In the genomic region with DNA sequence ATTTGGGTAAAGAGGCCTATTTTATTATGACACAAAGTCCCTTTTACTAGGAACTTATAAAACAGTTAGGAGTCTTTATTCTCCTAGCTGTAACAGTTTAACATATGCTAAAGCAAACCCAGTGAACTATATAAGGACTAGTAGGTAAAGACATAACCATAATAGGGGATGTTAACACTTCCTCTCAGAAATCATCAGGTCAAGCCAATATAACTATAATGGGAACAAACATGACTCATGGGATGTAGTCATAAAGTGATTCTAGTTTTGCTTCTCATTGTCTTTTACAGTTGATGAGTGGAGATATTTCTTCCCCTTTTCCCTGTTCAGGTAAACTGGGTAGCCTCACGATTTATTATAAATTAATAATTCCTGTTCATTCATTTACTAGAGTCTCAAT, we compare ENCODE assay signal across 11 cellular contexts. TPM values are rescaled to one million over a fixed set of nuclear protein-coding genes. Genes with fewer than 3 reads are reported as not detected.
A peak's percentile ranks its signal among the peaks of the same experiment; 100 is the strongest.
DNase-seq lines count a peak whose midpoint lies in the region; ATAC-seq and TF ChIP-seq lines count a peak whose summit lies in the region.
"Had no signal": no experiment of that assay in that cellular context is flagged by ENCODE, and none has a peak within 500 bp of the region (broad histone marks: within the 10 kb centered on the region; RNA-seq: fewer than 3 reads in every experiment).

No MANE protein-coding gene starts in this region.

- H3K4me1 Mint-ChIP-seq in MCF 10A (ENCODE audit: insufficient read depth, unreplicated experiment) (peaks cover 40% of the 10 kb centered on the region), WTC11 (peaks cover 31% of the 10 kb centered on the region)

- no peak overlapping the region for H3K4me3 ChIP-seq in breast epithelium

- TF ChIP-seq CTCF in MCF 10A (IDR thresholded peaks at IDR 0.05; ENCODE audit: unreplicated experiment) (no peak), breast epithelium (IDR thresholded peaks at IDR 0.05) (no peak), WTC11 (IDR thresholded peaks at IDR 0.05) (no peak)

- POLR2A ChIA-PET in MCF 10A (lab: Yijun Ruan, JAX) (interaction anchor here (1.2 kb wide), 1 partner anchor 10 kb away, joined by 4 read pairs; the partner anchor contains the start of gene PTCHD4), WTC11 (lab: Charles Lee) (no interaction called here)

- H3K36me3 ChIP-seq in breast epithelium: no peaks in the 10 kb centered on the region

- intact Hi-C loops in MCF 10A (cut with micrococcal nuclease) (loop anchor here (5.0 kb wide), 1 partner anchor 781 kb away; no protein-coding TSS in a partner anchor), breast epithelium (cut with DNase I; ENCODE audit: low total_unique reads) (no loop called here)

- peak overlapping the region; percentile 61 for H3K27ac Mint-ChIP-seq in MCF 10A (ENCODE audit: low read depth, unreplicated experiment)
- H3K27ac Mint-ChIP-seq in WTC11: no peak overlapping the region

- ATAC-seq in HG02981 (IDR thresholded peaks at IDR 0.05; ENCODE audit: unreplicated experiment): peak; percentile 79
- ATAC-seq in WTC11: no peak

- H3K27me3 Mint-ChIP-seq in MCF 10A (ENCODE audit: insufficient read depth, unreplicated experiment) (no peaks in the 10 kb centered on the region), WTC11 (ENCODE audit: low read depth) (0 out of 2 replicates have a peak, but pooled peaks cover 3% of the 10 kb centered on the region)

- H3K9me3 Mint-ChIP-seq in MCF 10A (ENCODE audit: unreplicated experiment) (peaks cover 22% of the 10 kb centered on the region), WTC11 (peaks cover 43% of the 10 kb centered on the region)

- no TSS peak for BruUV-seq in MCF 10A (replicated peaks; lab: Mats Ljungman, UMichigan)

- CTCF ChIA-PET in MCF 10A (lab: Yijun Ruan, JAX): interaction anchor here (0.6 to 1.1 kb wide), 3 partner anchors 43 to 1309 kb away, joined by 3 to 5 read pairs (median 4); no protein-coding TSS in a partner anchor
- CTCF ChIA-PET in WTC11 (lab: Charles Lee): no interaction called here

- DNase-seq in MCF 10A (ENCODE audit: unreplicated experiment) (peak; percentile 61), breast epithelium (ENCODE audit: low spot score in 2 of 2) (no peak), RPMI7951 (ENCODE audit: low read depth) (peak; percentile 39), WTC11 (ENCODE audit: low spot score) (no peak), substantia nigra (lab: John Stamatoyannopoulos, UW) (no peak), KG1 (lab: John Stamatoyannopoulos, UW) (no peak), DMS153 treated with DMSO at 0.1 percent for 48 hours (lab: John Stamatoyannopoulos, UW; ENCODE audit: unreplicated experiment) (no peak)
- DNase-seq: effector CD8-positive, alpha-beta T cell; retina; T1000 had no signal

- H3K36me3 Mint-ChIP-seq in MCF 10A (ENCODE audit: insufficient read depth, unreplicated experiment) (peaks cover 33% of the 10 kb centered on the region), WTC11 (peaks cover 72% of the 10 kb centered on the region)

- no peaks in the 10 kb centered on the region for H3K9me3 ChIP-seq in breast epithelium

- no peak overlapping the region for H3K4me3 Mint-ChIP-seq in MCF 10A (ENCODE audit: unreplicated experiment)
- H3K4me3 Mint-ChIP-seq in WTC11: no peak overlapping the region

- H3K27ac ChIP-seq in breast epithelium: no peak overlapping the region
- H3K27ac ChIP-seq in substantia nigra (ENCODE audit: low read depth, low read length, poor library complexity, severe bottlenecking): no peak overlapping the region

- H3K4me1 ChIP-seq in breast epithelium: no peaks in the 10 kb centered on the region

- TF ChIP-seq POLR2A in breast epithelium (IDR thresholded peaks at IDR 0.05): no peak

- H3K27me3 ChIP-seq in breast epithelium: no peaks in the 10 kb centered on the region

TF ChIP-seq in WTC11, 78 proteins besides CTCF, POLR2A, EP300 and RAD21:
- TF ChIP-seq CREM (CRISPR knock-in tag; IDR thresholded peaks at IDR 0.05) (no peak), HMGXB4 (CRISPR knock-in tag; IDR thresholded peaks at IDR 0.05) (no peak), ZBTB21 (CRISPR knock-in tag; IDR thresholded peaks at IDR 0.05; ENCODE audit: borderline replicate concordance) (no peak), TEAD4 (CRISPR knock-in tag; IDR thresholded peaks at IDR 0.05) (no peak), CREB1 (CRISPR knock-in tag; IDR thresholded peaks at IDR 0.05) (no peak), OVOL2 (CRISPR knock-in tag; IDR thresholded peaks at IDR 0.05; ENCODE audit: borderline replicate concordance) (no peak), RELA (CRISPR knock-in tag; IDR thresholded peaks at IDR 0.05; ENCODE audit: borderline replicate concordance) (no peak)
- TF ChIP-seq, protein P1, sequence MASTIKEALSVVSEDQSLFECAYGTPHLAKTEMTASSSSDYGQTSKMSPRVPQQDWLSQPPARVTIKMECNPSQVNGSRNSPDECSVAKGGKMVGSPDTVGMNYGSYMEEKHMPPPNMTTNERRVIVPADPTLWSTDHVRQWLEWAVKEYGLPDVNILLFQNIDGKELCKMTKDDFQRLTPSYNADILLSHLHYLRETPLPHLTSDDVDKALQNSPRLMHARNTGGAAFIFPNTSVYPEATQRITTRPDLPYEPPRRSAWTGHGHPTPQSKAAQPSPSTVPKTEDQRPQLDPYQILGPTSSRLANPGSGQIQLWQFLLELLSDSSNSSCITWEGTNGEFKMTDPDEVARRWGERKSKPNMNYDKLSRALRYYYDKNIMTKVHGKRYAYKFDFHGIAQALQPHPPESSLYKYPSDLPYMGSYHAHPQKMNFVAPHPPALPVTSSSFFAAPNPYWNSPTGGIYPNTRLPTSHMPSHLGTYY (CRISPR knock-in tag; IDR thresholded peaks at IDR 0.05): no peak
- TF ChIP-seq, protein P2, sequence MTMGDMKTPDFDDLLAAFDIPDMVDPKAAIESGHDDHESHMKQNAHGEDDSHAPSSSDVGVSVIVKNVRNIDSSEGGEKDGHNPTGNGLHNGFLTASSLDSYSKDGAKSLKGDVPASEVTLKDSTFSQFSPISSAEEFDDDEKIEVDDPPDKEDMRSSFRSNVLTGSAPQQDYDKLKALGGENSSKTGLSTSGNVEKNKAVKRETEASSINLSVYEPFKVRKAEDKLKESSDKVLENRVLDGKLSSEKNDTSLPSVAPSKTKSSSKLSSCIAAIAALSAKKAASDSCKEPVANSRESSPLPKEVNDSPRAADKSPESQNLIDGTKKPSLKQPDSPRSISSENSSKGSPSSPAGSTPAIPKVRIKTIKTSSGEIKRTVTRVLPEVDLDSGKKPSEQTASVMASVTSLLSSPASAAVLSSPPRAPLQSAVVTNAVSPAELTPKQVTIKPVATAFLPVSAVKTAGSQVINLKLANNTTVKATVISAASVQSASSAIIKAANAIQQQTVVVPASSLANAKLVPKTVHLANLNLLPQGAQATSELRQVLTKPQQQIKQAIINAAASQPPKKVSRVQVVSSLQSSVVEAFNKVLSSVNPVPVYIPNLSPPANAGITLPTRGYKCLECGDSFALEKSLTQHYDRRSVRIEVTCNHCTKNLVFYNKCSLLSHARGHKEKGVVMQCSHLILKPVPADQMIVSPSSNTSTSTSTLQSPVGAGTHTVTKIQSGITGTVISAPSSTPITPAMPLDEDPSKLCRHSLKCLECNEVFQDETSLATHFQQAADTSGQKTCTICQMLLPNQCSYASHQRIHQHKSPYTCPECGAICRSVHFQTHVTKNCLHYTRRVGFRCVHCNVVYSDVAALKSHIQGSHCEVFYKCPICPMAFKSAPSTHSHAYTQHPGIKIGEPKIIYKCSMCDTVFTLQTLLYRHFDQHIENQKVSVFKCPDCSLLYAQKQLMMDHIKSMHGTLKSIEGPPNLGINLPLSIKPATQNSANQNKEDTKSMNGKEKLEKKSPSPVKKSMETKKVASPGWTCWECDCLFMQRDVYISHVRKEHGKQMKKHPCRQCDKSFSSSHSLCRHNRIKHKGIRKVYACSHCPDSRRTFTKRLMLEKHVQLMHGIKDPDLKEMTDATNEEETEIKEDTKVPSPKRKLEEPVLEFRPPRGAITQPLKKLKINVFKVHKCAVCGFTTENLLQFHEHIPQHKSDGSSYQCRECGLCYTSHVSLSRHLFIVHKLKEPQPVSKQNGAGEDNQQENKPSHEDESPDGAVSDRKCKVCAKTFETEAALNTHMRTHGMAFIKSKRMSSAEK (CRISPR knock-in tag; IDR thresholded peaks at IDR 0.05; ENCODE audit: borderline replicate concordance): no peak
- TF ChIP-seq, protein P3, sequence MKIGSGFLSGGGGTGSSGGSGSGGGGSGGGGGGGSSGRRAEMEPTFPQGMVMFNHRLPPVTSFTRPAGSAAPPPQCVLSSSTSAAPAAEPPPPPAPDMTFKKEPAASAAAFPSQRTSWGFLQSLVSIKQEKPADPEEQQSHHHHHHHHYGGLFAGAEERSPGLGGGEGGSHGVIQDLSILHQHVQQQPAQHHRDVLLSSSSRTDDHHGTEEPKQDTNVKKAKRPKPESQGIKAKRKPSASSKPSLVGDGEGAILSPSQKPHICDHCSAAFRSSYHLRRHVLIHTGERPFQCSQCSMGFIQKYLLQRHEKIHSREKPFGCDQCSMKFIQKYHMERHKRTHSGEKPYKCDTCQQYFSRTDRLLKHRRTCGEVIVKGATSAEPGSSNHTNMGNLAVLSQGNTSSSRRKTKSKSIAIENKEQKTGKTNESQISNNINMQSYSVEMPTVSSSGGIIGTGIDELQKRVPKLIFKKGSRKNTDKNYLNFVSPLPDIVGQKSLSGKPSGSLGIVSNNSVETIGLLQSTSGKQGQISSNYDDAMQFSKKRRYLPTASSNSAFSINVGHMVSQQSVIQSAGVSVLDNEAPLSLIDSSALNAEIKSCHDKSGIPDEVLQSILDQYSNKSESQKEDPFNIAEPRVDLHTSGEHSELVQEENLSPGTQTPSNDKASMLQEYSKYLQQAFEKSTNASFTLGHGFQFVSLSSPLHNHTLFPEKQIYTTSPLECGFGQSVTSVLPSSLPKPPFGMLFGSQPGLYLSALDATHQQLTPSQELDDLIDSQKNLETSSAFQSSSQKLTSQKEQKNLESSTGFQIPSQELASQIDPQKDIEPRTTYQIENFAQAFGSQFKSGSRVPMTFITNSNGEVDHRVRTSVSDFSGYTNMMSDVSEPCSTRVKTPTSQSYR (CRISPR knock-in tag; IDR thresholded peaks at IDR 0.05): no peak

RNA-seq across cellular contexts. Expression of gene PTCHD4, which starts 9.7 kb away (rescaled TPM):
- 7.4 and 8.4 TPM in 2 replicates for total RNA-seq in MCF 10A (2022)
- total RNA-seq in breast epithelium: 1 to 10 TPM; 1.6 to 2.9 (median 1.9) TPM
- total RNA-seq in RPMI7951 (2014; rRNA removed; shearing (Covaris generic)): not detected in 2 replicates
- total RNA-seq in WTC11 (2021): 0.69 to 1.6 TPM (median 1.0 TPM) in 3 replicates

Comparison
In these comparisons a context has a peak if more than half of its experiments do, and no peak if none do; other contexts are left out.
1. DNase-seq: peak in MCF 10A (single experiment) and RPMI7951 (single experiment); none in breast epithelium (0 of 2), WTC11 (single experiment), substantia nigra (0 of 49), KG1 (single experiment) and DMS153 treated with DMSO at 0.1 percent for 48 hours (single experiment).